Comparison of ENCODE assay signal across 22 cellular contexts in the genomic region with DNA sequence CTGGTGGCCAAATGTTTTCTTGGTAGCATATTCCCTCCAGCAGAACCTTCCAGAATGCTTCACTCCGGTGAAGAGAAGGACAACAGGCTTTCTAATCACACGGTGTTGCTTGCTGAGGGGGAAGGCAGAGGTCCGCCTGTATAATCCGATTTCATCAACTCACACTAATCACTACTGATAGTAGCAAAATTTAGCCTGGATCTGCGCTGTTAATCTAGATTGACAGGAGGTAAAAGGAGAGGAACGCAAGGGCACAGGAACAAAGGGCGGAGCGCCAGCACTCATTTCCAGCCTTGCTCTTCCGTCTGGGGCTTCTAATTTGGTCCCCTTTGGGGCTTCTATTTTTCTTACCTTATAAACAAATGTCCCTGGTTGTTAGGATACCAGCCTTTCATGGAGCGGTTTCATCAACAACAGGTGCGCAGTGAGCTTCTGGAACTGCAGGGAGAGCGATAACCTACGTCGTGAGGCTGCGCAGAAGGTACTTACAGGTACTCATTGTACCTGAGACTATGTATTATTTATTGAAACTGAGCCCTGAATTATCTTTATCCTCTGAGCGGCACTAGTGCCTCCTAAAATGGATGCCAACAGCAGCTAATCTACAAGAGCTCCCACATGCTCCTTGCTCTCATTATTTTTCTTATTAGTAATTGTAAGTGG.
DNase-seq lines count a peak whose midpoint lies in the region; ATAC-seq and TF ChIP-seq lines count a peak whose summit lies in the region.
"Had no signal": no experiment of that assay in that cellular context is flagged by ENCODE, and none has a peak within 500 bp of the region (broad histone marks: within the 10 kb centered on the region; RNA-seq: fewer than 3 reads in every experiment).

No MANE protein-coding gene starts in this region.

- H3K27ac ChIP-seq in neural progenitor cell: no peak overlapping the region
- H3K27ac ChIP-seq: left ventricle myocardium inferior, prostate gland, thoracic aorta, uterus had no signal

- in situ Hi-C loops in HAP-1 (cut with MboI; ENCODE audit: low sequenced_read_pairs): no loop called here

- no peak overlapping the region for H3K4me2 ChIP-seq in neural progenitor cell

- H3K4me3 Mint-ChIP-seq in neural progenitor cell: no peak overlapping the region
- H3K4me3 Mint-ChIP-seq in stimulated activated effector memory CD8-positive, alpha-beta T cell treated with anti-CD3 and anti-CD28 coated beads, Interleukin-12 subunit alpha, Interleukin-12 subunit beta, amount 100 ng/mL, for 72 hours: no peak overlapping the region
- H3K4me3 Mint-ChIP-seq: activated CD4-positive, alpha-beta T cell treated with anti-CD3 and anti-CD28 coated beads, Interleukin-2, amount 10 ng/mL, durations not matched to agents 7 days and 5 days; activated T-cell treated with anti-CD3 and anti-CD28 coated beads, Interleukin-2, amount 50 U/mL, for 4 hours; CD14-positive monocyte; WTC11 had no signal

- H3K27me3 Mint-ChIP-seq in neural progenitor cell (ENCODE audit: insufficient read depth, low read depth): no peaks in the 10 kb centered on the region
- H3K27me3 Mint-ChIP-seq: activated CD4-positive, alpha-beta T cell treated with anti-CD3 and anti-CD28 coated beads, Interleukin-2, amount 10 ng/mL, durations not matched to agents 7 days and 5 days had no signal

- no peaks in the 10 kb centered on the region for H3K36me3 Mint-ChIP-seq in neural progenitor cell
- no peaks in the 10 kb centered on the region for H3K36me3 Mint-ChIP-seq in stimulated activated effector memory CD8-positive, alpha-beta T cell treated with anti-CD3 and anti-CD28 coated beads, Interleukin-12 subunit alpha, Interleukin-12 subunit beta, amount 100 ng/mL, for 72 hours
- H3K36me3 Mint-ChIP-seq: CD14-positive monocyte, WTC11 had no signal

- H3K4me1 ChIP-seq in HAP-1 (peaks cover 11% of the 10 kb centered on the region), neural progenitor cell (no peaks in the 10 kb centered on the region)
- H3K4me1 ChIP-seq: prostate gland, uterus had no signal

- H2AFZ ChIP-seq in neural progenitor cell (replicated peaks): no peak overlapping the region

- no peak for ATAC-seq in GM19397 (IDR thresholded peaks at IDR 0.05; ENCODE audit: unreplicated experiment)
- no peak for ATAC-seq in stimulated activated effector memory CD8-positive, alpha-beta T cell treated with anti-CD3 and anti-CD28 coated beads, Interleukin-12 subunit alpha, Interleukin-12 subunit beta, amount 100 ng/mL, for 72 hours
- ATAC-seq: activated T-cell treated with anti-CD3 and anti-CD28 coated beads, Interleukin-2, amount 50 U/mL, for 4 hours; stimulated activated naive CD8-positive, alpha-beta T cell treated with anti-CD3 and anti-CD28 coated beads, Interleukin-15, Interleukin-2, amounts not matched to agents 100 U/mL and 50 U/mL, for 24 hours; WTC11 had no signal

- no peaks in the 10 kb centered on the region for H3K27me3 ChIP-seq in HAP-1 (ENCODE audit: low read depth)
- no peaks in the 10 kb centered on the region for H3K27me3 ChIP-seq in neural progenitor cell
- H3K27me3 ChIP-seq: uterus had no signal

- no peak overlapping the region for H3K4me3 ChIP-seq in HAP-1
- no peak overlapping the region for H3K4me3 ChIP-seq in neural progenitor cell
- H3K4me3 ChIP-seq: left ventricle myocardium inferior, prostate gland, thoracic aorta, uterus had no signal

- H3K9ac ChIP-seq in neural progenitor cell: no peak overlapping the region

- H4K20me1 ChIP-seq in neural progenitor cell (ENCODE audit: low read depth): no peaks in the 10 kb centered on the region

- DNase-seq in HAP-1 (ENCODE audit: low spot score in 2 of 2) (peak; percentile 61 to 73), NCI-H2081 (lab: John Stamatoyannopoulos, UW) (peak; percentile 70 to 91), NCI-H748 (lab: John Stamatoyannopoulos, UW; ENCODE audit: unreplicated experiment) (peak; percentile 93), neural progenitor cell (ENCODE audit: low spot score) (peak; percentile 27), AG08396 (ENCODE audit: low spot score) (no peak)
- DNase-seq in stimulated activated effector memory CD8-positive, alpha-beta T cell treated with anti-CD3 and anti-CD28 coated beads, Interleukin-12 subunit alpha, Interleukin-12 subunit beta, amount 100 ng/mL, for 72 hours (ENCODE audit: low spot score in 2 of 2): no peak
- DNase-seq: activated CD4-positive, alpha-beta T cell treated with anti-CD3 and anti-CD28 coated beads, Interleukin-2, amount 10 ng/mL, durations not matched to agents 7 days and 5 days; activated T-cell treated with anti-CD3 and anti-CD28 coated beads, Interleukin-2, amount 50 U/mL, for 4 hours; Calu3; IMR-90; left ventricle myocardium inferior; NCI-H1048; NK-92 treated with Interleukin-12 subunit alpha and Interleukin-12 subunit beta, amount 100 ng/mL, for 24 hours; SHP77 treated with DMSO at 0.1 percent for 48 hours; stimulated activated naive CD8-positive, alpha-beta T cell treated with anti-CD3 and anti-CD28 coated beads, Interleukin-15, Interleukin-2, amounts not matched to agents 100 U/mL and 50 U/mL, for 24 hours; T1000; uterus had no signal

- H3F3A ChIP-seq in neural progenitor cell (ENCODE audit: low read depth): no peaks in the 10 kb centered on the region

- H3K9me3 Mint-ChIP-seq in neural progenitor cell: no peaks in the 10 kb centered on the region
- no peaks in the 10 kb centered on the region for H3K9me3 Mint-ChIP-seq in stimulated activated effector memory CD8-positive, alpha-beta T cell treated with anti-CD3 and anti-CD28 coated beads, Interleukin-12 subunit alpha, Interleukin-12 subunit beta, amount 100 ng/mL, for 72 hours
- H3K9me3 Mint-ChIP-seq: activated CD4-positive, alpha-beta T cell treated with anti-CD3 and anti-CD28 coated beads, Interleukin-2, amount 10 ng/mL, durations not matched to agents 7 days and 5 days; activated T-cell treated with anti-CD3 and anti-CD28 coated beads, Interleukin-2, amount 50 U/mL, for 4 hours; CD14-positive monocyte; WTC11 had no signal

- TF ChIP-seq CTCF in neural progenitor cell (IDR thresholded peaks at IDR 0.05): no peak

- H3K9me3 ChIP-seq in HAP-1 (no peaks in the 10 kb centered on the region), neural progenitor cell (ENCODE audit: low read depth) (no peaks in the 10 kb centered on the region)
- H3K9me3 ChIP-seq: left ventricle myocardium inferior, prostate gland, thoracic aorta, uterus had no signal

- H3K36me3 ChIP-seq in HAP-1 (replicated peaks): no peaks in the 10 kb centered on the region
- H3K36me3 ChIP-seq in neural progenitor cell: no peaks in the 10 kb centered on the region
- H3K36me3 ChIP-seq: left ventricle myocardium inferior, prostate gland, thoracic aorta, uterus had no signal

- H3K79me2 ChIP-seq in neural progenitor cell (ENCODE audit: low read depth): no peaks in the 10 kb centered on the region

- no peaks in the 10 kb centered on the region for H3K4me1 Mint-ChIP-seq in neural progenitor cell
- H3K4me1 Mint-ChIP-seq in stimulated activated effector memory CD8-positive, alpha-beta T cell treated with anti-CD3 and anti-CD28 coated beads, Interleukin-12 subunit alpha, Interleukin-12 subunit beta, amount 100 ng/mL, for 72 hours: no peaks in the 10 kb centered on the region
- H3K4me1 Mint-ChIP-seq: activated CD4-positive, alpha-beta T cell treated with anti-CD3 and anti-CD28 coated beads, Interleukin-2, amount 10 ng/mL, durations not matched to agents 7 days and 5 days had no signal

- H3K27ac Mint-ChIP-seq in neural progenitor cell: no peak overlapping the region
- no peak overlapping the region for H3K27ac Mint-ChIP-seq in stimulated activated effector memory CD8-positive, alpha-beta T cell treated with anti-CD3 and anti-CD28 coated beads, Interleukin-12 subunit alpha, Interleukin-12 subunit beta, amount 100 ng/mL, for 72 hours
- H3K27ac Mint-ChIP-seq: activated CD4-positive, alpha-beta T cell treated with anti-CD3 and anti-CD28 coated beads, Interleukin-2, amount 10 ng/mL, durations not matched to agents 7 days and 5 days; CD14-positive monocyte; WTC11 had no signal

Comparison
In these comparisons a context has a peak if more than half of its experiments do, and no peak if none do; other contexts are left out.
1. DNase-seq: peak in HAP-1 (2 of 2), NCI-H2081 (2 of 2), NCI-H748 (single experiment) and neural progenitor cell (single experiment); none in stimulated activated effector memory CD8-positive, alpha-beta T cell treated with anti-CD3 and anti-CD28 coated beads, Interleukin-12 subunit alpha, Interleukin-12 subunit beta, amount 100 ng/mL, for 72 hours (0 of 2) and AG08396 (single experiment).